Comparison of ENCODE assay signal across 10 cellular contexts in the genomic region with DNA sequence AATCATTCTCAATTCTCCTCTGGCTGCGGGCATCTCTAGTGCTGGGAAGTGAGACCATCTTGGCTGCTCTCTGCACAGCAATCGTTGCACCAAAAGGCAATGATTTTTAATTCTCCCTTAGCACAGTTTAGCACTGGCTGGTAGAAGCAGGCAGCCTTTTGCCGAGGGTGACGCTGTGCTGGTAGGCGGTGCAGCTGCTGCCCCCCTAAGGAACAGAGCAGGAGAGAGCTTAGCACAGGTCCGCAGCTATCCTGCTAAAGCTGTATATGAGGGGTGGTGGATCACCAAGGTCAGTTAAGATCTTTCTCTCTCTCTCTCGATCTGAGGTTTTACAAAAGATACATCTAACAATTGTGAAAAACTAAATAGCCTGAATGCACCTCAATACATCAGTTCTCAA.
DNase-seq lines count a peak whose midpoint lies in the region; ATAC-seq and TF ChIP-seq lines count a peak whose summit lies in the region.
"Had no signal": no experiment of that assay in that cellular context is flagged by ENCODE, and none has a peak within 500 bp of the region (broad histone marks: within the 10 kb centered on the region; RNA-seq: fewer than 3 reads in every experiment).

No MANE protein-coding gene starts in this region.

- no peak for TF ChIP-seq CTCF in foreskin keratinocyte (conservative IDR thresholded peaks at IDR 0.05)

- no peaks in the 10 kb centered on the region for H3K4me1 ChIP-seq in foreskin keratinocyte
- H3K4me1 ChIP-seq: adrenal gland had no signal

- peak; percentile 18 for DNase-seq in stimulated activated CD4-positive, alpha-beta T cell treated with anti-CD3 and anti-CD28 coated beads, Interleukin-12 subunit alpha, Interleukin-12 subunit beta, amount 100 ng/mL, for 4 hours
- no peak for DNase-seq in stimulated activated CD4-positive, alpha-beta T cell treated with anti-CD3 and anti-CD28 coated beads, Interleukin-2, amount 100 ng/mL, for 48 hours
- peak; percentile 19 for DNase-seq in activated CD8-positive, alpha-beta memory T cell treated with anti-CD3 and anti-CD28 coated beads, Interleukin-2, amount 50 U/mL, for 1 hour (ENCODE audit: extremely low read depth)
- DNase-seq in left kidney (ENCODE audit: low read depth, low spot score) (peak; percentile 59), NCI-H1436 treated with DMSO at 0.1 percent for 48 hours (lab: John Stamatoyannopoulos, UW) (no peak), foreskin keratinocyte (no peak)

- no peaks in the 10 kb centered on the region for H3K27me3 ChIP-seq in foreskin keratinocyte
- H3K27me3 ChIP-seq: BLaER1 treated with 17β-estradiol and CSF1 and Interleukin-3, amounts not matched to agents 10 nM and 100 nM had no signal

- no peak for ATAC-seq in HG02852 (IDR thresholded peaks at IDR 0.05; ENCODE audit: unreplicated experiment)
- ATAC-seq in HG03354 (IDR thresholded peaks at IDR 0.05; ENCODE audit: poor library complexity, severe bottlenecking, unreplicated experiment), result no peak
- no peak for ATAC-seq in foreskin keratinocyte

- H3K27ac ChIP-seq in foreskin keratinocyte, result no peak overlapping the region
- H3K27ac ChIP-seq: adrenal gland; BLaER1 treated with 17β-estradiol and CSF1 and Interleukin-3, amounts not matched to agents 10 nM and 100 nM had no signal

Comparison
In these comparisons a context has a peak if more than half of its experiments do, and no peak if none do; other contexts are left out.
1. DNase-seq: peak in stimulated activated CD4-positive, alpha-beta T cell treated with anti-CD3 and anti-CD28 coated beads, Interleukin-12 subunit alpha, Interleukin-12 subunit beta, amount 100 ng/mL, for 4 hours (single experiment), activated CD8-positive, alpha-beta memory T cell treated with anti-CD3 and anti-CD28 coated beads, Interleukin-2, amount 50 U/mL, for 1 hour (single experiment) and left kidney (single experiment); none in stimulated activated CD4-positive, alpha-beta T cell treated with anti-CD3 and anti-CD28 coated beads, Interleukin-2, amount 100 ng/mL, for 48 hours (0 of 2), NCI-H1436 treated with DMSO at 0.1 percent for 48 hours (single experiment) and foreskin keratinocyte (0 of 2).